Comparison of ENCODE assay signal across 1 cellular context in genomic region chr1:1373051-1373450, GRCh38.
TF ChIP-seq lines count a peak whose summit lies in the region.

No MANE protein-coding gene starts in this region.

TF ChIP-seq in GM23338, 12 proteins besides CTCF, POLR2A, EP300 and RAD21:
- TF ChIP-seq, protein P1, sequence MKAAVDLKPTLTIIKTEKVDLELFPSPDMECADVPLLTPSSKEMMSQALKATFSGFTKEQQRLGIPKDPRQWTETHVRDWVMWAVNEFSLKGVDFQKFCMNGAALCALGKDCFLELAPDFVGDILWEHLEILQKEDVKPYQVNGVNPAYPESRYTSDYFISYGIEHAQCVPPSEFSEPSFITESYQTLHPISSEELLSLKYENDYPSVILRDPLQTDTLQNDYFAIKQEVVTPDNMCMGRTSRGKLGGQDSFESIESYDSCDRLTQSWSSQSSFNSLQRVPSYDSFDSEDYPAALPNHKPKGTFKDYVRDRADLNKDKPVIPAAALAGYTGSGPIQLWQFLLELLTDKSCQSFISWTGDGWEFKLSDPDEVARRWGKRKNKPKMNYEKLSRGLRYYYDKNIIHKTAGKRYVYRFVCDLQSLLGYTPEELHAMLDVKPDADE (IDR thresholded peaks at IDR 0.05): no peak
- TF ChIP-seq JUNB (IDR thresholded peaks at IDR 0.05; ENCODE audit: unreplicated experiment) (no peak), POLR2AphosphoS5 (IDR thresholded peaks at IDR 0.05; ENCODE audit: low read depth) (no peak), ZNF114 (CRISPR knock-in tag; IDR thresholded peaks at IDR 0.05) (no peak), EZH2phosphoT487 (IDR thresholded peaks at IDR 0.05; ENCODE audit: unreplicated experiment) (no peak), CREB1 (CRISPR knock-in tag; IDR thresholded peaks at IDR 0.05; ENCODE audit: low read depth) (no peak)
- TF ChIP-seq, protein P2, sequence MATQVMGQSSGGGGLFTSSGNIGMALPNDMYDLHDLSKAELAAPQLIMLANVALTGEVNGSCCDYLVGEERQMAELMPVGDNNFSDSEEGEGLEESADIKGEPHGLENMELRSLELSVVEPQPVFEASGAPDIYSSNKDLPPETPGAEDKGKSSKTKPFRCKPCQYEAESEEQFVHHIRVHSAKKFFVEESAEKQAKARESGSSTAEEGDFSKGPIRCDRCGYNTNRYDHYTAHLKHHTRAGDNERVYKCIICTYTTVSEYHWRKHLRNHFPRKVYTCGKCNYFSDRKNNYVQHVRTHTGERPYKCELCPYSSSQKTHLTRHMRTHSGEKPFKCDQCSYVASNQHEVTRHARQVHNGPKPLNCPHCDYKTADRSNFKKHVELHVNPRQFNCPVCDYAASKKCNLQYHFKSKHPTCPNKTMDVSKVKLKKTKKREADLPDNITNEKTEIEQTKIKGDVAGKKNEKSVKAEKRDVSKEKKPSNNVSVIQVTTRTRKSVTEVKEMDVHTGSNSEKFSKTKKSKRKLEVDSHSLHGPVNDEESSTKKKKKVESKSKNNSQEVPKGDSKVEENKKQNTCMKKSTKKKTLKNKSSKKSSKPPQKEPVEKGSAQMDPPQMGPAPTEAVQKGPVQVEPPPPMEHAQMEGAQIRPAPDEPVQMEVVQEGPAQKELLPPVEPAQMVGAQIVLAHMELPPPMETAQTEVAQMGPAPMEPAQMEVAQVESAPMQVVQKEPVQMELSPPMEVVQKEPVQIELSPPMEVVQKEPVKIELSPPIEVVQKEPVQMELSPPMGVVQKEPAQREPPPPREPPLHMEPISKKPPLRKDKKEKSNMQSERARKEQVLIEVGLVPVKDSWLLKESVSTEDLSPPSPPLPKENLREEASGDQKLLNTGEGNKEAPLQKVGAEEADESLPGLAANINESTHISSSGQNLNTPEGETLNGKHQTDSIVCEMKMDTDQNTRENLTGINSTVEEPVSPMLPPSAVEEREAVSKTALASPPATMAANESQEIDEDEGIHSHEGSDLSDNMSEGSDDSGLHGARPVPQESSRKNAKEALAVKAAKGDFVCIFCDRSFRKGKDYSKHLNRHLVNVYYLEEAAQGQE (IDR thresholded peaks at IDR 0.05; ENCODE audit: unreplicated experiment): no peak
